23 cellular contexts compared by ENCODE assay signal in the genomic region with DNA sequence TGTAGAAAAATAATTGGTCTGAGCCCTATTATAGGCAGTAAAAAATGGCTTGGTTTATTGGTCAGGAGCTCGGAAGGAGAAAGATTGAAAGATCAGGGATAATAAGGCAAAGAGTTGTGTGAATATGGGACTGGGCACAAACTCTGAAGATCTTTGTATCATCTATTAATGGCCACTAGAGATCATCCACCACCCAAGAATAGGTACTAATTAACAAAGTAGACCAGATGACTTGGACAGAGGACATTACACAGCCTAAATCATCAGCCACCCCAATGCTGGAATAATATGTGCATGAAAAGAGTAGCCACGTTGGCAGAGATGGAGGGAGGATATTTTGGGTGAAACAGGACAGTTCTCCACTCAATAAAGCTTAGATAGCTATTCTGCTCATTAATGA.
"Had no signal": no experiment of that assay in that cellular context is flagged by ENCODE, and none has a peak within 500 bp of the region (broad histone marks: within the 10 kb centered on the region; RNA-seq: fewer than 3 reads in every experiment).

No MANE protein-coding gene starts in this region.

- H3K9me3 ChIP-seq: body of pancreas, heart left ventricle, mucosa of descending colon, pancreas, psoas muscle, tibial artery had no signal

- H3K27me3 Mint-ChIP-seq: activated CD4-positive, alpha-beta memory T cell treated with anti-CD3 and anti-CD28 coated beads, Interleukin-2, amount 10 ng/mL, durations not matched to agents 7 days and 5 days; activated naive CD4-positive, alpha-beta T cell treated with anti-CD3 and anti-CD28 coated beads, Interleukin-2, amount 10 ng/mL, durations not matched to agents 7 days and 5 days; activated naive CD8-positive, alpha-beta T cell treated with anti-CD3 and anti-CD28 coated beads, Interleukin-2, amount 50 U/mL, for 24 hours; T-helper 17 cell had no signal

- ATAC-seq: activated CD4-positive, CD25-positive, alpha-beta regulatory T cell treated with anti-CD3 and anti-CD28 coated beads, Interleukin-2, amount 50 U/mL, for 24 hours; activated naive CD8-positive, alpha-beta T cell treated with anti-CD3 and anti-CD28 coated beads, Interleukin-2, amount 50 U/mL, for 24 hours; activated T-cell treated with anti-CD3 and anti-CD28 coated beads, Interleukin-2, amount 50 U/mL, for 72 hours; body of pancreas; heart left ventricle; mucosa of descending colon; pancreas; right cardiac atrium; T-helper 17 cell had no signal

- H3K9me3 Mint-ChIP-seq: activated CD4-positive, alpha-beta memory T cell treated with anti-CD3 and anti-CD28 coated beads, Interleukin-2, amount 10 ng/mL, durations not matched to agents 7 days and 5 days; activated CD4-positive, alpha-beta T cell treated with anti-CD3 and anti-CD28 coated beads, Interleukin-2, amount 10 ng/mL, durations not matched to agents 24 days and 14 days; activated naive CD4-positive, alpha-beta T cell treated with anti-CD3 and anti-CD28 coated beads, Interleukin-2, amount 10 ng/mL, durations not matched to agents 7 days and 5 days; activated naive CD8-positive, alpha-beta T cell treated with anti-CD3 and anti-CD28 coated beads, Interleukin-2, amount 50 U/mL, for 24 hours; dendritic cell treated with granulocyte-macrophage colony-stimulating factor and Interleukin-4, amounts not matched to agents 40 ng/mL and 50 ng/mL, for 4 days; stimulated activated naive CD8-positive, alpha-beta T cell treated with anti-CD3 and anti-CD28 coated beads, Interleukin-15, Interleukin-2, amounts not matched to agents 100 ng/mL and 50 ng/mL, for 24 hours had no signal

- H3K4me3 Mint-ChIP-seq: activated CD4-positive, alpha-beta memory T cell treated with anti-CD3 and anti-CD28 coated beads, Interleukin-2, amount 10 ng/mL, durations not matched to agents 7 days and 5 days; activated CD4-positive, alpha-beta T cell treated with anti-CD3 and anti-CD28 coated beads, Interleukin-2, amount 10 ng/mL, durations not matched to agents 24 days and 14 days; activated naive CD4-positive, alpha-beta T cell treated with anti-CD3 and anti-CD28 coated beads, Interleukin-2, amount 10 ng/mL, durations not matched to agents 7 days and 5 days; activated naive CD8-positive, alpha-beta T cell treated with anti-CD3 and anti-CD28 coated beads, Interleukin-2, amount 50 U/mL, for 24 hours; activated T-cell treated with anti-CD3 and anti-CD28 coated beads, Interleukin-2, amount 50 U/mL, for 72 hours; dendritic cell treated with granulocyte-macrophage colony-stimulating factor and Interleukin-4, amounts not matched to agents 40 ng/mL and 50 ng/mL, for 4 days; nephron progenitor cell; stimulated activated naive CD8-positive, alpha-beta T cell treated with anti-CD3 and anti-CD28 coated beads, Interleukin-15, Interleukin-2, amounts not matched to agents 100 ng/mL and 50 ng/mL, for 24 hours; T-helper 17 cell had no signal

- H3K4me1 Mint-ChIP-seq: activated CD4-positive, alpha-beta memory T cell treated with anti-CD3 and anti-CD28 coated beads, Interleukin-2, amount 10 ng/mL, durations not matched to agents 7 days and 5 days; activated CD4-positive, alpha-beta T cell treated with anti-CD3 and anti-CD28 coated beads, Interleukin-2, amount 10 ng/mL, durations not matched to agents 24 days and 14 days; activated naive CD4-positive, alpha-beta T cell treated with anti-CD3 and anti-CD28 coated beads, Interleukin-2, amount 10 ng/mL, durations not matched to agents 7 days and 5 days; activated naive CD8-positive, alpha-beta T cell treated with anti-CD3 and anti-CD28 coated beads, Interleukin-2, amount 50 U/mL, for 24 hours; nephron progenitor cell; T-helper 17 cell had no signal

- H3K27me3 ChIP-seq: body of pancreas, cardiac muscle cell, heart left ventricle, pancreas, tibial artery had no signal

- DNase-seq: activated CD4-positive, alpha-beta memory T cell treated with anti-CD3 and anti-CD28 coated beads, Interleukin-2, amount 10 ng/mL, durations not matched to agents 7 days and 5 days; activated CD4-positive, alpha-beta T cell treated with anti-CD3 and anti-CD28 coated beads, Interleukin-2, amount 10 ng/mL, durations not matched to agents 24 days and 14 days; activated effector memory CD4-positive, alpha-beta T cell treated with Interleukin-2 at 50 U/mL for 16 hours; activated naive CD4-positive, alpha-beta T cell treated with anti-CD3 and anti-CD28 coated beads, Interleukin-2, amount 10 ng/mL, durations not matched to agents 7 days and 5 days; activated naive CD8-positive, alpha-beta T cell treated with anti-CD3 and anti-CD28 coated beads, Interleukin-2, amount 50 U/mL, for 24 hours; activated T-cell treated with anti-CD3 and anti-CD28 coated beads, Interleukin-2, amount 50 U/mL, for 72 hours; body of pancreas; effector CD4-positive, alpha-beta T cell; heart left ventricle; mesendoderm; mucosa of descending colon; nephron progenitor cell; pancreas; psoas muscle; right cardiac atrium; stimulated activated CD4-positive, alpha-beta T cell treated with anti-CD3 and anti-CD28 coated beads, Interleukin-12 subunit alpha, Interleukin-12 subunit beta, amount 100 ng/mL, for 4 hours; substantia nigra; T-helper 17 cell; tibial artery had no signal

- H3K4me1 ChIP-seq: body of pancreas, heart left ventricle, pancreas, psoas muscle, tibial artery had no signal

- H3K27ac Mint-ChIP-seq: activated CD4-positive, alpha-beta memory T cell treated with anti-CD3 and anti-CD28 coated beads, Interleukin-2, amount 10 ng/mL, durations not matched to agents 7 days and 5 days; activated CD4-positive, alpha-beta T cell treated with anti-CD3 and anti-CD28 coated beads, Interleukin-2, amount 10 ng/mL, durations not matched to agents 24 days and 14 days; activated naive CD4-positive, alpha-beta T cell treated with anti-CD3 and anti-CD28 coated beads, Interleukin-2, amount 10 ng/mL, durations not matched to agents 7 days and 5 days; activated naive CD8-positive, alpha-beta T cell treated with anti-CD3 and anti-CD28 coated beads, Interleukin-2, amount 50 U/mL, for 24 hours; activated T-cell treated with anti-CD3 and anti-CD28 coated beads, Interleukin-2, amount 50 U/mL, for 72 hours; dendritic cell treated with granulocyte-macrophage colony-stimulating factor and Interleukin-4, amounts not matched to agents 40 ng/mL and 50 ng/mL, for 4 days; stimulated activated naive CD8-positive, alpha-beta T cell treated with anti-CD3 and anti-CD28 coated beads, Interleukin-15, Interleukin-2, amounts not matched to agents 100 ng/mL and 50 ng/mL, for 24 hours; T-helper 17 cell had no signal

- H3K36me3 ChIP-seq: cardiac muscle cell, heart left ventricle, pancreas, tibial artery had no signal

- H3K27ac ChIP-seq: body of pancreas, cardiac muscle cell, heart left ventricle, pancreas, psoas muscle, tibial artery had no signal

- H3K4me3 ChIP-seq: body of pancreas, cardiac muscle cell, heart left ventricle, mucosa of descending colon, pancreas, psoas muscle, tibial artery had no signal

- H3K36me3 Mint-ChIP-seq: activated naive CD4-positive, alpha-beta T cell treated with anti-CD3 and anti-CD28 coated beads, Interleukin-2, amount 10 ng/mL, durations not matched to agents 7 days and 5 days had no signal
